Comparison of ENCODE assay signal across 29 cellular contexts in the genomic region with DNA sequence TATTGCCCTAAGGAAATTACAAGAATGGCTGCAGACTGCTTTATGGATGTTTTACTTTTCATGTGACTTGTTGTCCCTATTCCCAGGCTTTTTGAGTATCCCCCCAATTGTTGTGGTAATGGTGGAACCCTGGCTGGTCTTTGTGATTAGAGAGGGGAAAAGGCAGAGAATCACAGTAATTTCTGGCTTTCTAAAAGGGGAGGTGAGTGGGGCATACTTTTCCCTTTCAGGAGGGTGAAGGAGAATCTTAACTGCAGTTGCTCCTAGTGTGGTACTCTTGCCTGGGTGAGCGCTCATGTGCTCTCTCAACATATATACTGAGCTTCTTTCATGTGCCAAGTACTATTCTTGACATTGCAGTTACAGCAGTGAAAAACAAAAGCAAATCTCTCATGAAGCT.
"Had no signal": no experiment of that assay in that cellular context is flagged by ENCODE, and none has a peak within 500 bp of the region (broad histone marks: within the 10 kb centered on the region; RNA-seq: fewer than 3 reads in every experiment).

No MANE protein-coding gene starts in this region.

- H3K27me3 ChIP-seq: hepatocyte, ovary, stomach, testis, thyroid gland, transverse colon, upper lobe of left lung, vagina had no signal

- H3K36me3 Mint-ChIP-seq: immature natural killer cell; memory B cell; naive thymus-derived CD4-positive, alpha-beta T cell; natural killer cell treated with Interleukin-12 subunit alpha and Interleukin-12 subunit beta and Interleukin-15 and Interleukin-18, amount 100 ng/mL, for 72 hours; stimulated activated naive B cell treated with anti-CD40 and anti-IgM and Interleukin-4, amounts not matched to agents 10 μg/mL and 1 μg/mL and 100 μg/mL, for 72 hours had no signal

- H3K36me3 ChIP-seq: left ventricle myocardium inferior, ovary, prostate gland, stomach, thyroid gland, transverse colon, upper lobe of left lung, vagina had no signal

- H3K9me3 ChIP-seq: left ventricle myocardium inferior, mucosa of descending colon, ovary, prostate gland, stomach, testis, thyroid gland, transverse colon, upper lobe of left lung, vagina had no signal

- ATAC-seq: left colon; mucosa of descending colon; naive thymus-derived CD4-positive, alpha-beta T cell; natural killer cell treated with Interleukin-12 subunit alpha and Interleukin-12 subunit beta and Interleukin-15 and Interleukin-18, amount 100 ng/mL, for 72 hours; right cardiac atrium; sciatic nerve; stimulated activated naive B cell treated with anti-CD40 and anti-IgM and Interleukin-4, amounts not matched to agents 10 μg/mL and 1 μg/mL and 100 μg/mL, for 72 hours; stimulated activated naive CD8-positive, alpha-beta T cell treated with anti-CD3 and anti-CD28 coated beads, Interleukin-15, Interleukin-2, amounts not matched to agents 100 U/mL and 50 U/mL, for 24 hours had no signal

- H3K9me3 Mint-ChIP-seq: memory B cell; natural killer cell treated with Interleukin-12 subunit alpha and Interleukin-12 subunit beta and Interleukin-15 and Interleukin-18, amount 100 ng/mL, for 72 hours; stimulated activated naive B cell treated with anti-CD40 and anti-IgM and Interleukin-4, amounts not matched to agents 10 μg/mL and 1 μg/mL and 100 μg/mL, for 72 hours had no signal

- H3K4me1 ChIP-seq: left ventricle myocardium inferior, prostate gland, testis, transverse colon, upper lobe of left lung, vagina had no signal

- H3K27ac ChIP-seq: hepatocyte, left ventricle myocardium inferior, ovary, prostate gland, skin epidermis, stomach, testis, thyroid gland, transverse colon, upper lobe of left lung, vagina had no signal

- H3K27me3 Mint-ChIP-seq: memory B cell; naive thymus-derived CD4-positive, alpha-beta T cell; natural killer cell treated with Interleukin-12 subunit alpha and Interleukin-12 subunit beta and Interleukin-15 and Interleukin-18, amount 100 ng/mL, for 72 hours; stimulated activated naive B cell treated with anti-CD40 and anti-IgM and Interleukin-4, amounts not matched to agents 10 μg/mL and 1 μg/mL and 100 μg/mL, for 72 hours had no signal

- H3K4me1 Mint-ChIP-seq: immature natural killer cell; memory B cell; naive thymus-derived CD4-positive, alpha-beta T cell; stimulated activated naive B cell treated with anti-CD40 and anti-IgM and Interleukin-4, amounts not matched to agents 10 μg/mL and 1 μg/mL and 100 μg/mL, for 72 hours had no signal

- DNase-seq: immature natural killer cell; kidney; left colon; left ventricle myocardium inferior; midbrain; mucosa of descending colon; naive thymus-derived CD4-positive, alpha-beta T cell; ovary; posterior cingulate gyrus; retina; right cardiac atrium; stimulated activated CD4-positive, alpha-beta T cell treated with anti-CD3 and anti-CD28 coated beads, Interleukin-12 subunit alpha, Interleukin-12 subunit beta, amount 100 ng/mL, for 4 hours; stimulated activated CD4-positive, alpha-beta T cell treated with anti-CD3 and anti-CD28 coated beads, Interleukin-15, amount 100 ng/mL, for 24 hours; stimulated activated CD4-positive, alpha-beta T cell treated with anti-CD3 and anti-CD28 coated beads, Interleukin-2, amount 100 ng/mL, for 24 hours; stimulated activated CD4-positive, alpha-beta T cell treated with anti-CD3 and anti-CD28 coated beads, Interleukin-4, amount 100 ng/mL, for 1 hour; stimulated activated naive B cell treated with anti-CD40 and anti-IgM and Interleukin-4, amounts not matched to agents 10 μg/mL and 1 μg/mL and 100 μg/mL, for 72 hours; stimulated activated naive CD8-positive, alpha-beta T cell treated with anti-CD3 and anti-CD28 coated beads, Interleukin-15, Interleukin-2, amounts not matched to agents 100 U/mL and 50 U/mL, for 24 hours; stomach; testis; thyroid gland; transverse colon; upper lobe of left lung had no signal

- H3K27ac Mint-ChIP-seq: immature natural killer cell; memory B cell; naive thymus-derived CD4-positive, alpha-beta T cell; natural killer cell treated with Interleukin-12 subunit alpha and Interleukin-12 subunit beta and Interleukin-15 and Interleukin-18, amount 100 ng/mL, for 72 hours; stimulated activated naive B cell treated with anti-CD40 and anti-IgM and Interleukin-4, amounts not matched to agents 10 μg/mL and 1 μg/mL and 100 μg/mL, for 72 hours had no signal

- H3K4me3 ChIP-seq: hepatocyte, left ventricle myocardium inferior, mucosa of descending colon, ovary, prostate gland, skin epidermis, stomach, testis, thyroid gland, transverse colon, upper lobe of left lung, vagina had no signal

- H3K4me3 Mint-ChIP-seq: immature natural killer cell; memory B cell; naive thymus-derived CD4-positive, alpha-beta T cell; natural killer cell treated with Interleukin-12 subunit alpha and Interleukin-12 subunit beta and Interleukin-15 and Interleukin-18, amount 100 ng/mL, for 72 hours; stimulated activated naive B cell treated with anti-CD40 and anti-IgM and Interleukin-4, amounts not matched to agents 10 μg/mL and 1 μg/mL and 100 μg/mL, for 72 hours had no signal
